ENCODE assay signal across 24 cellular contexts in genomic region chr22:23151827-23152226, GRCh38. TPM values are rescaled to one million over a fixed set of nuclear protein-coding genes. Genes with fewer than 3 reads are reported as not detected.
DNase-seq lines count a peak whose midpoint lies in the region; ATAC-seq and TF ChIP-seq lines count a peak whose summit lies in the region.
"Had no signal": no experiment of that assay in that cellular context is flagged by ENCODE, and none has a peak within 500 bp of the region (broad histone marks: within the 10 kb centered on the region; RNA-seq: fewer than 3 reads in every experiment).

No MANE protein-coding gene starts in this region.

- DNase-seq in mammary epithelial cell (no peak), breast epithelium (ENCODE audit: low spot score in 2 of 2) (no peak), RWPE2 (ENCODE audit: low spot score) (no peak), HuH-7 (ENCODE audit: low spot score) (no peak), hypothalamus (lab: John Stamatoyannopoulos, UW) (no peak), amniotic stem cell (lab: John Stamatoyannopoulos, UW) (no peak)
- no peak for DNase-seq in activated naive CD4-positive, alpha-beta T cell treated with Interleukin-2 at 50 U/mL for 16 hours
- DNase-seq: CD4-positive, alpha-beta memory T cell; DMS153; GF-D8; NCI-H1048; NCI-H1436; NCI-H1930; NCI-H226; NCI-H524; NCI-H82; RPMI8226; SJCRH30 had no signal

- H3K79me2 ChIP-seq in mammary epithelial cell (ENCODE audit: insufficient read depth, low read length), result no peaks in the 10 kb centered on the region

- peak; percentile 59 for ATAC-seq in RWPE2 (ENCODE audit: low read depth)
- ATAC-seq: GM23338 had no signal

- intact Hi-C loops in mammary epithelial cell (cut with micrococcal nuclease), result no loop called here
- intact Hi-C loops in breast epithelium (cut with DNase I; ENCODE audit: low total_unique reads), result no loop called here

- 55% methylated on average over 4 of the region's 16 CpGs for WGBS in mammary epithelial cell (ENCODE audit: low coverage, missing lambda C conversion rate)

- BruUV-seq in mammary epithelial cell (replicated peaks; lab: Mats Ljungman, UMichigan), result no TSS peak

- H3K4me3 ChIP-seq in mammary epithelial cell (replicated peaks in 1 of 3; ENCODE audit: insufficient read depth in 1 of 3, low read depth in 2 of 3, low read length in 3 of 3), result no peak overlapping the region
- no peak overlapping the region for H3K4me3 ChIP-seq in breast epithelium
- no peak overlapping the region for H3K4me3 ChIP-seq in RWPE2 (ENCODE audit: severe bottlenecking)
- H3K4me3 ChIP-seq in neutrophil (ENCODE audit: low read depth in 1 of 2, low read length in 1 of 2), result peak overlapping the region; percentile 55 to 65
- H3K4me3 ChIP-seq: GM12878, GM23338, SJCRH30 had no signal

- H3K27ac ChIP-seq in mammary epithelial cell (ENCODE audit: insufficient read depth, low read depth, low read length) (no peak overlapping the region), breast epithelium (no peak overlapping the region), RWPE2 (ENCODE audit: poor library complexity, severe bottlenecking) (no peak overlapping the region), neutrophil (peak overlapping the region; percentile 100)
- H3K27ac ChIP-seq: 22Rv1, SJCRH30 had no signal

- in situ Hi-C loops in mammary epithelial cell (cut with MboI; ENCODE audit: low sequenced_read_pairs in 2 of 2), result no loop called here

- no peak for TF ChIP-seq POLR2A in breast epithelium (IDR thresholded peaks at IDR 0.05)

- peak overlapping the region; percentile 14 for H3K4me2 ChIP-seq in mammary epithelial cell (ENCODE audit: insufficient read depth, low read depth, low read length)
- H3K4me2 ChIP-seq: GM23338 had no signal

- H3K9me3 ChIP-seq in mammary epithelial cell (replicated peaks; ENCODE audit: insufficient read depth, low read length) (no peaks in the 10 kb centered on the region), breast epithelium (no peaks in the 10 kb centered on the region), RWPE2 (ENCODE audit: severe bottlenecking) (peaks cover 4% of the 10 kb centered on the region), neutrophil (no peaks in the 10 kb centered on the region)
- H3K9me3 ChIP-seq: SJCRH30 had no signal

- no peaks in the 10 kb centered on the region for H3K27me3 ChIP-seq in mammary epithelial cell (ENCODE audit: insufficient read depth, low read length)
- H3K27me3 ChIP-seq in breast epithelium, result no peaks in the 10 kb centered on the region
- no peaks in the 10 kb centered on the region for H3K27me3 ChIP-seq in RWPE2 (ENCODE audit: insufficient read depth, poor library complexity, severe bottlenecking)
- H3K27me3 ChIP-seq in neutrophil, result no peaks in the 10 kb centered on the region

- peak overlapping the region; percentile 71 for H2AFZ ChIP-seq in mammary epithelial cell (ENCODE audit: low read depth, low read length)
- H2AFZ ChIP-seq: GM23338 had no signal

- H3K4me1 ChIP-seq in mammary epithelial cell (ENCODE audit: insufficient read depth, low read length) (peaks cover 20% of the 10 kb centered on the region), breast epithelium (peaks cover 0 to 12% of the 10 kb centered on the region in 2 donors), RWPE2 (ENCODE audit: insufficient read depth, poor library complexity, severe bottlenecking) (peaks cover 8% of the 10 kb centered on the region), neutrophil (ENCODE audit: control insufficient read depth in 1 of 2, insufficient read depth in 1 of 2, low read depth in 1 of 2, low read length in 1 of 2) (peaks cover 84 to 91% of the 10 kb centered on the region in 2 experiments)
- H3K4me1 ChIP-seq: SJCRH30 had no signal

- CTCF ChIA-PET in mammary epithelial cell (lab: Charles Lee; ENCODE audit: low non-redundant PET), result no interaction called here

- dilution Hi-C loops in mammary epithelial cell (cut with HindIII; ENCODE audit: low sequenced_read_pairs), result loop anchor here (25.0 kb wide), 1 partner anchor 235 kb away; no protein-coding TSS in a partner anchor

- H3K9ac ChIP-seq in mammary epithelial cell (ENCODE audit: insufficient read depth, low read length), result no peak overlapping the region

- TF ChIP-seq CTCF in mammary epithelial cell (conservative IDR thresholded peaks at IDR 0.05 in 1 of 2, IDR thresholded peaks at IDR 0.05 in 1 of 2; ENCODE audit: extremely low read depth in 1 of 2, insufficient read depth in 1 of 2, low read depth in 1 of 2, low read length in 2 of 2) (no peak), breast epithelium (IDR thresholded peaks at IDR 0.05) (no peak), RWPE2 (IDR thresholded peaks at IDR 0.05; ENCODE audit: poor library complexity, severe bottlenecking) (no peak), neutrophil (IDR thresholded peaks at IDR 0.05) (no peak)

- no peaks in the 10 kb centered on the region for H4K20me1 ChIP-seq in mammary epithelial cell (ENCODE audit: insufficient read depth, low read length)

- H3K36me3 ChIP-seq in mammary epithelial cell (ENCODE audit: insufficient read depth, low read length) (no peaks in the 10 kb centered on the region), breast epithelium (no peaks in the 10 kb centered on the region), RWPE2 (ENCODE audit: low read depth) (no peaks in the 10 kb centered on the region), neutrophil (no peaks in the 10 kb centered on the region)
- H3K36me3 ChIP-seq: SJCRH30 had no signal

RNA-seq across cellular contexts. Expression of gene RAB36, which starts 6.5 kb away (rescaled TPM):
- total RNA-seq in mammary epithelial cell (1 to 10 TPM; 8.6 to 8.7 TPM), breast epithelium (1 to 10 TPM; 1.3 to 4.8 (median 2.9) TPM)
- polyA plus RNA-seq in mammary epithelial cell, result 7.6 TPM
- 20.8 TPM for polyA minus RNA-seq in mammary epithelial cell
- total RNA-seq: SJCRH30 had no signal

RNA-seq across cellular contexts. Expression of gene RSPH14, which starts 10.0 kb away (rescaled TPM):
- total RNA-seq in mammary epithelial cell (under 1 TPM in 1 of 2 donors, not detected in 1; 0.42 TPM), breast epithelium (under 1 TPM in 1 of 3 donors, not detected in 2; 0.29 TPM)
- polyA plus RNA-seq in mammary epithelial cell, result not detected
- polyA minus RNA-seq in mammary epithelial cell, result not detected
- total RNA-seq: CD4-positive, alpha-beta memory T cell; Daoy; GM23338; MCF 10A; SJCRH30 had no signal
- polyA plus RNA-seq: CD4-positive, alpha-beta memory T cell had no signal

RNA-seq across cellular contexts. Expression of gene BCR, which starts 28.5 kb away (rescaled TPM):
- 10 to 100 TPM; 67.7 to 69.7 TPM for total RNA-seq in mammary epithelial cell
- 59.1 TPM for polyA plus RNA-seq in mammary epithelial cell
- 235 TPM for polyA minus RNA-seq in mammary epithelial cell
- total RNA-seq in breast epithelium, result 10 to 100 TPM; 25.3 to 44.6 (median 35.1) TPM

Comparison
In these comparisons a context has a peak if more than half of its experiments do, and no peak if none do; other contexts are left out.
1. H3K4me3 ChIP-seq: peak in neutrophil (2 of 2); none in mammary epithelial cell (0 of 3), breast epithelium (0 of 3) and RWPE2 (single experiment).